Comparison of ENCODE assay signal across 8 cellular contexts in genomic region chr10:114172241-114172640, GRCh38. TPM values are rescaled to one million over a fixed set of nuclear protein-coding genes. Genes with fewer than 3 reads are reported as not detected.
DNase-seq lines count a peak whose midpoint lies in the region; ATAC-seq lines count a peak whose summit lies in the region.

No MANE protein-coding gene starts in this region.

- CTCF ChIA-PET in activated CD4-positive, alpha-beta memory T cell treated with anti-CD3 and anti-CD28 coated beads, Interleukin-2, amount 10 ng/mL, durations not matched to agents 7 days and 5 days (lab: Charles Lee), result no interaction called here

- no peak for ATAC-seq in right cardiac atrium
- no peak for ATAC-seq in stimulated activated naive B cell treated with anti-CD40 and anti-IgM and Interleukin-4, amounts not matched to agents 10 μg/mL and 1 μg/mL and 100 μg/mL, for 72 hours (replicated peaks)

- H3K27ac Mint-ChIP-seq in T-helper 1 cell treated with Interleukin-12 subunit alpha and Interleukin-12 subunit beta and Interleukin-4 antibody, amounts not matched to agents 30 μg/mL and 1 μg/mL, for 36 hours, result peak overlapping the region; percentile 14
- H3K27ac Mint-ChIP-seq in activated CD4-positive, alpha-beta memory T cell treated with anti-CD3 and anti-CD28 coated beads, Interleukin-2, amount 10 ng/mL, durations not matched to agents 7 days and 5 days, result peak overlapping the region; percentile 4
- peak overlapping the region; percentile 37 for H3K27ac Mint-ChIP-seq in stimulated activated naive B cell treated with anti-CD40 and anti-IgM and Interleukin-4, amounts not matched to agents 10 μg/mL and 1 μg/mL and 100 μg/mL, for 72 hours

- peaks cover 18% of the 10 kb centered on the region for H3K36me3 Mint-ChIP-seq in T-helper 1 cell treated with Interleukin-12 subunit alpha and Interleukin-12 subunit beta and Interleukin-4 antibody, amounts not matched to agents 30 μg/mL and 1 μg/mL, for 36 hours (ENCODE audit: low read depth)
- H3K36me3 Mint-ChIP-seq in activated CD4-positive, alpha-beta memory T cell treated with anti-CD3 and anti-CD28 coated beads, Interleukin-2, amount 10 ng/mL, durations not matched to agents 7 days and 5 days (ENCODE audit: low read depth), result peaks cover 43% of the 10 kb centered on the region
- H3K36me3 Mint-ChIP-seq in stimulated activated naive B cell treated with anti-CD40 and anti-IgM and Interleukin-4, amounts not matched to agents 10 μg/mL and 1 μg/mL and 100 μg/mL, for 72 hours, result peaks cover 17% of the 10 kb centered on the region in 2 donors

- peaks cover 31% of the 10 kb centered on the region for H3K4me1 Mint-ChIP-seq in T-helper 1 cell treated with Interleukin-12 subunit alpha and Interleukin-12 subunit beta and Interleukin-4 antibody, amounts not matched to agents 30 μg/mL and 1 μg/mL, for 36 hours (ENCODE audit: low read depth)
- peaks cover 43% of the 10 kb centered on the region for H3K4me1 Mint-ChIP-seq in activated CD4-positive, alpha-beta memory T cell treated with anti-CD3 and anti-CD28 coated beads, Interleukin-2, amount 10 ng/mL, durations not matched to agents 7 days and 5 days
- H3K4me1 Mint-ChIP-seq in stimulated activated naive B cell treated with anti-CD40 and anti-IgM and Interleukin-4, amounts not matched to agents 10 μg/mL and 1 μg/mL and 100 μg/mL, for 72 hours, result peaks cover 22 to 32% of the 10 kb centered on the region in 2 donors

- intact Hi-C loops in right cardiac atrium (cut with DNase I), result no loop called here

- H3K27me3 Mint-ChIP-seq in T-helper 1 cell treated with Interleukin-12 subunit alpha and Interleukin-12 subunit beta and Interleukin-4 antibody, amounts not matched to agents 30 μg/mL and 1 μg/mL, for 36 hours (ENCODE audit: low read depth), result peaks cover 22% of the 10 kb centered on the region
- H3K27me3 Mint-ChIP-seq in activated CD4-positive, alpha-beta memory T cell treated with anti-CD3 and anti-CD28 coated beads, Interleukin-2, amount 10 ng/mL, durations not matched to agents 7 days and 5 days, result peaks cover 8% of the 10 kb centered on the region
- H3K27me3 Mint-ChIP-seq in stimulated activated naive B cell treated with anti-CD40 and anti-IgM and Interleukin-4, amounts not matched to agents 10 μg/mL and 1 μg/mL and 100 μg/mL, for 72 hours, result peaks cover 0 to 6% of the 10 kb centered on the region in 2 donors

- WGBS in right cardiac atrium, result 32% methylated on average over 1 of the region's 1 CpG

- POLR2A ChIA-PET in activated CD4-positive, alpha-beta memory T cell treated with anti-CD3 and anti-CD28 coated beads, Interleukin-2, amount 10 ng/mL, durations not matched to agents 7 days and 5 days (lab: Charles Lee), result interaction anchor here (1.4 kb wide), 1 partner anchor 211 kb away, joined by 3 read pairs; no protein-coding TSS in a partner anchor

- peaks cover 8% of the 10 kb centered on the region for H3K9me3 Mint-ChIP-seq in T-helper 1 cell treated with Interleukin-12 subunit alpha and Interleukin-12 subunit beta and Interleukin-4 antibody, amounts not matched to agents 30 μg/mL and 1 μg/mL, for 36 hours
- peaks cover 8% of the 10 kb centered on the region for H3K9me3 Mint-ChIP-seq in activated CD4-positive, alpha-beta memory T cell treated with anti-CD3 and anti-CD28 coated beads, Interleukin-2, amount 10 ng/mL, durations not matched to agents 7 days and 5 days
- H3K9me3 Mint-ChIP-seq in stimulated activated naive B cell treated with anti-CD40 and anti-IgM and Interleukin-4, amounts not matched to agents 10 μg/mL and 1 μg/mL and 100 μg/mL, for 72 hours, result peaks cover 4 to 5% of the 10 kb centered on the region in 2 donors

- H3K27me3 ChIP-seq in right cardiac atrium (ENCODE audit: control insufficient read depth, insufficient read depth), result no peaks in the 10 kb centered on the region

- no peaks in the 10 kb centered on the region for H3K9me3 ChIP-seq in right cardiac atrium (ENCODE audit: control insufficient read depth, low read length)

- no peak overlapping the region for H3K27ac ChIP-seq in right cardiac atrium (ENCODE audit: low read length)

- no peaks in the 10 kb centered on the region for H3K4me1 ChIP-seq in right cardiac atrium (ENCODE audit: control insufficient read depth, insufficient read depth, low read length)

- H3K4me3 Mint-ChIP-seq in T-helper 1 cell treated with Interleukin-12 subunit alpha and Interleukin-12 subunit beta and Interleukin-4 antibody, amounts not matched to agents 30 μg/mL and 1 μg/mL, for 36 hours, result peak overlapping the region; percentile 99
- peak overlapping the region; percentile 97 for H3K4me3 Mint-ChIP-seq in activated CD4-positive, alpha-beta memory T cell treated with anti-CD3 and anti-CD28 coated beads, Interleukin-2, amount 10 ng/mL, durations not matched to agents 7 days and 5 days
- peak overlapping the region; percentile 30 to 31 for H3K4me3 Mint-ChIP-seq in stimulated activated naive B cell treated with anti-CD40 and anti-IgM and Interleukin-4, amounts not matched to agents 10 μg/mL and 1 μg/mL and 100 μg/mL, for 72 hours

- H3K4me3 ChIP-seq in right cardiac atrium (ENCODE audit: low read length), result peak overlapping the region; percentile 78

- DNase-seq in T-helper 1 cell, result no peak
- no peak for DNase-seq in activated CD4-positive, alpha-beta memory T cell treated with anti-CD3 and anti-CD28 coated beads, Interleukin-2, amount 10 ng/mL, durations not matched to agents 7 days and 5 days
- no peak for DNase-seq in right cardiac atrium
- no peak for DNase-seq in stimulated activated naive B cell treated with anti-CD40 and anti-IgM and Interleukin-4, amounts not matched to agents 10 μg/mL and 1 μg/mL and 100 μg/mL, for 72 hours
- DNase-seq in NCI-H774 (lab: John Stamatoyannopoulos, UW), result no peak
- no peak for DNase-seq in NCI-H2029 treated with DMSO at 0.1 percent for 48 hours (lab: John Stamatoyannopoulos, UW)
- no peak for DNase-seq in NCI-H345 (lab: John Stamatoyannopoulos, UW)

RNA-seq across cellular contexts. Expression of gene CCDC186, which starts 1.8 kb away (rescaled TPM):
- total RNA-seq in activated CD4-positive, alpha-beta memory T cell treated with anti-CD3 and anti-CD28 coated beads, Interleukin-2, amount 10 ng/mL, durations not matched to agents 7 days and 5 days, result 10 to 100 TPM; 20.0 to 22.2 TPM
- 10 to 100 TPM; 18.3 to 29.4 (median 20.9) TPM for total RNA-seq in right cardiac atrium
- 6.7 TPM for polyA plus RNA-seq in right cardiac atrium

RNA-seq across cellular contexts. Expression of gene TDRD1, which starts 6.9 kb away (rescaled TPM):
- under 1 TPM; 0.35 to 0.40 TPM for total RNA-seq in activated CD4-positive, alpha-beta memory T cell treated with anti-CD3 and anti-CD28 coated beads, Interleukin-2, amount 10 ng/mL, durations not matched to agents 7 days and 5 days
- total RNA-seq in right cardiac atrium, result under 1 TPM; 0.72 to 0.85 (median 0.80) TPM
- polyA plus RNA-seq in right cardiac atrium, result 0.11 TPM

Comparison
In these comparisons a context has a peak if more than half of its experiments do, and no peak if none do; other contexts are left out.
1. H3K4me3 Mint-ChIP-seq: peak in every context shown above with its lines; median percentile 99 in T-helper 1 cell treated with Interleukin-12 subunit alpha and Interleukin-12 subunit beta and Interleukin-4 antibody, amounts not matched to agents 30 μg/mL and 1 μg/mL, for 36 hours; 97 in activated CD4-positive, alpha-beta memory T cell treated with anti-CD3 and anti-CD28 coated beads, Interleukin-2, amount 10 ng/mL, durations not matched to agents 7 days and 5 days; 30 in stimulated activated naive B cell treated with anti-CD40 and anti-IgM and Interleukin-4, amounts not matched to agents 10 μg/mL and 1 μg/mL and 100 μg/mL, for 72 hours.